Comparison of ENCODE assay signal across 1 cellular context in genomic region chr7:56291-56913, GRCh38.
A peak's percentile ranks its signal among the peaks of the same experiment; 100 is the strongest.
TF ChIP-seq lines count a peak whose summit lies in the region.

No MANE protein-coding gene starts in this region.

TF ChIP-seq in HEK293, 187 proteins besides CTCF, POLR2A, EP300 and RAD21 (continued from another document):
- TF ChIP-seq GLIS1 (tag by site-specific recombination; IDR thresholded peaks at IDR 0.05) (peak; percentile 48), ZNF391 (tag by site-specific recombination; IDR thresholded peaks at IDR 0.05; ENCODE audit: borderline replicate concordance, low read depth) (no peak), ZFP69B (tag by site-specific recombination; IDR thresholded peaks at IDR 0.05) (no peak)
